Comparison of ENCODE assay signal across 1 cellular context in genomic region chr16:68085259-68086071, GRCh38.
TF ChIP-seq lines count a peak whose summit lies in the region.

Gene NFATC3 (plus strand): TSS chr16:68085370. CDS start chr16:68085682, 312 bp downstream.

TF ChIP-seq in K562, 482 proteins besides CTCF, POLR2A, EP300 and RAD21 (continued from another document and continues in another):
- TF ChIP-seq ZNF655 (CRISPR knock-in tag; IDR thresholded peaks at IDR 0.05) (no peak), RFX1 (IDR thresholded peaks at IDR 0.05) (no peak), ZNF12 (CRISPR knock-in tag; IDR thresholded peaks at IDR 0.05) (no peak), HDAC1 (IDR thresholded peaks at IDR 0.05) (peak in 1 of 2 experiments; percentile 73; a peak in 2 of 4 replicates), MBD2 (IDR thresholded peaks at IDR 0.05; ENCODE audit: borderline replicate concordance, low read depth) (no peak), ZBED1 (IDR thresholded peaks at IDR 0.05) (peak; percentile 83), ZBTB12 (CRISPR knock-in tag; IDR thresholded peaks at IDR 0.05) (no peak), FOXP4 (CRISPR knock-in tag; IDR thresholded peaks at IDR 0.05; ENCODE audit: borderline replicate concordance) (no peak; the same call in 1 of the 2 replicates), ZNF407 (IDR thresholded peaks at IDR 0.05; ENCODE audit: low read depth) (no peak), ETV5 (CRISPR knock-in tag; IDR thresholded peaks at IDR 0.05; ENCODE audit: low read depth) (peak; percentile 48; the same call in 1 of the 2 replicates), BMI1 (IDR thresholded peaks at IDR 0.05; ENCODE audit: low read length) (no peak), CBX2 (IDR thresholded peaks at IDR 0.05; ENCODE audit: insufficient read depth, low read length, poor library complexity, severe bottlenecking) (no peak), CREBBP (IDR thresholded peaks at IDR 0.05; ENCODE audit: low read depth, low read length) (no peak), GABPB1 (CRISPR knock-in tag; IDR thresholded peaks at IDR 0.05) (peak; percentile 66), SMAD2 (IDR thresholded peaks at IDR 0.05; ENCODE audit: low read depth, low read length) (no peak), ZNF311 (CRISPR knock-in tag; IDR thresholded peaks at IDR 0.05) (no peak), RBM34 (IDR thresholded peaks at IDR 0.05; ENCODE audit: borderline replicate concordance, insufficient read depth, low read length) (no peak), CGGBP1 (CRISPR knock-in tag; IDR thresholded peaks at IDR 0.05) (no peak), ZNF764 (CRISPR knock-in tag; IDR thresholded peaks at IDR 0.05; ENCODE audit: low read depth) (no peak), IRF1 (CRISPR knock-in tag; IDR thresholded peaks at IDR 0.05; ENCODE audit: borderline replicate concordance) (no peak), ZNF583 (CRISPR knock-in tag; IDR thresholded peaks at IDR 0.05) (no peak), MCM2 (IDR thresholded peaks at IDR 0.05; ENCODE audit: low read depth) (no peak), SIN3B (IDR thresholded peaks at IDR 0.05; ENCODE audit: low read depth) (peak; percentile 44; the same call in 1 of the 2 replicates), KDM5B (IDR thresholded peaks at IDR 0.05; ENCODE audit: insufficient replicate concordance, low read depth, low read length) (peak; percentile 21), TFE3 (CRISPR knock-in tag; IDR thresholded peaks at IDR 0.05) (peak; percentile 54), SRSF3 (IDR thresholded peaks at IDR 0.05; ENCODE audit: insufficient read depth, low read length) (0 out of 2 replicates have a peak, but pooled peaks have one; percentile 61), ETV6 (IDR thresholded peaks at IDR 0.05; ENCODE audit: borderline replicate concordance in 1 of 2, low read depth in 2 of 2, low read length in 1 of 2) (no peak), ETV6 (CRISPR knock-in tag; IDR thresholded peaks at IDR 0.05; ENCODE audit: borderline replicate concordance) (0 out of 2 replicates have a peak, but pooled peaks have one; percentile 60), ZHX1 (conservative IDR thresholded peaks at IDR 0.05; ENCODE audit: low read length) (0 out of 2 replicates have a peak, but pooled peaks have one; percentile 60), ZNF695 (CRISPR knock-in tag; IDR thresholded peaks at IDR 0.05) (no peak), ZFX (CRISPR knock-in tag; IDR thresholded peaks at IDR 0.05) (peak; percentile 82), CBFA2T3 (IDR thresholded peaks at IDR 0.05) (no peak; the same call in 1 of the 2 replicates), THAP7 (CRISPR knock-in tag; IDR thresholded peaks at IDR 0.05) (no peak), PML (IDR thresholded peaks at IDR 0.05; ENCODE audit: low read length) (no peak; the same call in 1 of the 2 replicates), TRIM28 (IDR thresholded peaks at IDR 0.05) (no peak; the same call in 1 of the 2 replicates), BRD9 (IDR thresholded peaks at IDR 0.05; ENCODE audit: low read depth, partially characterized antibody) (no peak)
